In genomic region chr18:77062518-77063003, GRCh38 we compare ENCODE assay signal across 8 cellular contexts.
DNase-seq lines count a peak whose midpoint lies in the region; ATAC-seq and TF ChIP-seq lines count a peak whose summit lies in the region.

No MANE protein-coding gene starts in this region.

- no peaks in the 10 kb centered on the region for H3K9me3 ChIP-seq in colonic mucosa
- no peaks in the 10 kb centered on the region for H3K9me3 ChIP-seq in smooth muscle cell (replicated peaks; ENCODE audit: low read depth)

- H3K4me2 ChIP-seq in smooth muscle cell, result no peak overlapping the region

- peak overlapping the region; percentile 70 for H3K27ac ChIP-seq in colonic mucosa
- no peak overlapping the region for H3K27ac ChIP-seq in smooth muscle cell (ENCODE audit: low read depth)

- 83% methylated on average over 12 of the region's 12 CpGs for WGBS in smooth muscle cell (ENCODE audit: low lambda C conversion rate)

- peaks cover 7% of the 10 kb centered on the region for H3K4me1 ChIP-seq in colonic mucosa
- H3K4me1 ChIP-seq in smooth muscle cell (ENCODE audit: low read depth), result peaks cover 14% of the 10 kb centered on the region

- H3K79me2 ChIP-seq in smooth muscle cell (ENCODE audit: low read depth), result no peaks in the 10 kb centered on the region

- no peak overlapping the region for H3K4me3 ChIP-seq in colonic mucosa
- no peak overlapping the region for H3K4me3 ChIP-seq in smooth muscle cell
- H3K4me3 ChIP-seq in H7 (ENCODE audit: insufficient read depth, low read depth, low read length), result no peak overlapping the region

- TF ChIP-seq CTCF in colonic mucosa (IDR thresholded peaks at IDR 0.05) (no peak), smooth muscle cell (IDR thresholded peaks at IDR 0.05; ENCODE audit: borderline replicate concordance, insufficient read depth, poor library complexity, severe bottlenecking) (no peak)

- peaks cover 14% of the 10 kb centered on the region for H3F3A ChIP-seq in smooth muscle cell (ENCODE audit: low read depth)

- ATAC-seq in GM19023 (IDR thresholded peaks at IDR 0.05; ENCODE audit: unreplicated experiment), result peak; percentile 57
- ATAC-seq in HG03039 (IDR thresholded peaks at IDR 0.05; ENCODE audit: unreplicated experiment), result peak; percentile 44

- no peak overlapping the region for H3K9ac ChIP-seq in colonic mucosa (ENCODE audit: low read depth in 2 of 2, low read length in 2 of 2)
- no peak overlapping the region for H3K9ac ChIP-seq in smooth muscle cell (ENCODE audit: low read depth)

- H2AFZ ChIP-seq in smooth muscle cell (ENCODE audit: low read depth), result no peak overlapping the region

- peak in 4 of 5 donors; percentile 64 to 96 (median 68) for DNase-seq in T-helper 1 cell
- DNase-seq in colonic mucosa, result no peak
- DNase-seq in stimulated activated CD4-positive, alpha-beta T cell treated with anti-CD3 and anti-CD28 coated beads, Interleukin-4, amount 100 ng/mL, for 24 hours, result peak; percentile 68
- no peak for DNase-seq in smooth muscle cell (lab: John Stamatoyannopoulos, UW; ENCODE audit: unreplicated experiment)
- DNase-seq in GM03348 (ENCODE audit: low spot score), result no peak
- no peak for DNase-seq in H7

- H3K27me3 ChIP-seq in colonic mucosa (no peaks in the 10 kb centered on the region), smooth muscle cell (ENCODE audit: low read depth) (no peaks in the 10 kb centered on the region), H7 (ENCODE audit: control insufficient read depth, insufficient read depth, low read length) (no peaks in the 10 kb centered on the region)

- intact Hi-C loops in colonic mucosa (cut with DNase I), result no loop called here

- no peaks in the 10 kb centered on the region for H4K20me1 ChIP-seq in smooth muscle cell (ENCODE audit: low read depth)

- no peaks in the 10 kb centered on the region for H3K36me3 ChIP-seq in colonic mucosa
- no peaks in the 10 kb centered on the region for H3K36me3 ChIP-seq in smooth muscle cell (ENCODE audit: low read depth)
- H3K36me3 ChIP-seq in H7 (replicated peaks; ENCODE audit: control insufficient read depth, insufficient read depth, low read length), result no peaks in the 10 kb centered on the region; the same call in 1 of the 2 replicates

Comparison
In these comparisons a context has a peak if more than half of its experiments do, and no peak if none do; other contexts are left out.
1. DNase-seq: peak in T-helper 1 cell (4 of 5) and stimulated activated CD4-positive, alpha-beta T cell treated with anti-CD3 and anti-CD28 coated beads, Interleukin-4, amount 100 ng/mL, for 24 hours (single experiment); none in colonic mucosa (single experiment), smooth muscle cell (single experiment), GM03348 (single experiment) and H7 (single experiment).